In the genomic region with DNA sequence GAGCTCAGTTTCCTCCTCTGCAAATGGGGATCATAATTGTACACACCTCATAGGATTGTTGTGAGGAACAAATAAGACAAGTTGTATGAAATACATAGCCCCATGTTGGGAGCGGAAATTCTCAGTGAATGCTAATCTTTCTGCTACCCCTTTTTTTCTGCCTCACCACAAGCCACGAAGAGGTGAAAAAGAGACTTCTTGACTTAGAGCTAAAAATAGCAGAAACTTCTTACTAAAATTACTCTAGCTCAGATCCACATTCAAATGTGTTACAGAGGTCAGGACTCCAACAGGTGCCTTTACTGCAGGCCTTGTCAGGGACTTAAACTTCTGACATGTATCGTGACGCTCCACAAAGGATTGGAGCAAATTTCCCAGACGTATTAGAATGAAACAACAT, we compare ENCODE assay signal across 31 cellular contexts.
A peak's percentile ranks its signal among the peaks of the same experiment; 100 is the strongest.
DNase-seq lines count a peak whose midpoint lies in the region; ATAC-seq, FAIRE-seq and TF ChIP-seq lines count a peak whose summit lies in the region.
"Had no signal": no experiment of that assay in that cellular context is flagged by ENCODE, and none has a peak within 500 bp of the region (broad histone marks: within the 10 kb centered on the region; RNA-seq: fewer than 3 reads in every experiment).

No MANE protein-coding gene starts in this region.

- H3K27me3 Mint-ChIP-seq in activated naive CD8-positive, alpha-beta T cell treated with anti-CD3 and anti-CD28 coated beads for 36 hours: no peaks in the 10 kb centered on the region
- H3K27me3 Mint-ChIP-seq: effector memory CD8-positive, alpha-beta T cell had no signal

- peak overlapping the region; percentile 37 for H3K4me2 ChIP-seq in BLaER1
- H3K4me2 ChIP-seq: PC-9 had no signal

- H3K36me3 ChIP-seq in BLaER1: peaks cover 44% of the 10 kb centered on the region
- H3K36me3 ChIP-seq: BE2C, colonic mucosa, HAP-1 had no signal

- peak overlapping the region; percentile 77 for H3K27ac Mint-ChIP-seq in activated naive CD8-positive, alpha-beta T cell treated with anti-CD3 and anti-CD28 coated beads for 36 hours
- H3K27ac Mint-ChIP-seq: mesothelial cell of epicardium, nephron had no signal

- H3K9me3 Mint-ChIP-seq in activated naive CD8-positive, alpha-beta T cell treated with anti-CD3 and anti-CD28 coated beads for 36 hours: no peaks in the 10 kb centered on the region
- H3K9me3 Mint-ChIP-seq: effector memory CD8-positive, alpha-beta T cell; mesothelial cell of epicardium; nephron had no signal

- FAIRE-seq in GM12891 (lab: Jason Lieb, UNC): no peak
- FAIRE-seq: G401.6, keratinocyte had no signal

- TF ChIP-seq POLR2A in GM12891 (IDR thresholded peaks at IDR 0.05; ENCODE audit: low read depth, low read length): no peak

- peaks cover 20% of the 10 kb centered on the region for H3K36me3 Mint-ChIP-seq in activated naive CD8-positive, alpha-beta T cell treated with anti-CD3 and anti-CD28 coated beads for 36 hours

- peak; percentile 60 for ATAC-seq in HG02678 (IDR thresholded peaks at IDR 0.05; ENCODE audit: unreplicated experiment)
- ATAC-seq: effector memory CD8-positive, alpha-beta T cell had no signal

- H3K4me1 ChIP-seq in BLaER1: peaks cover 42% of the 10 kb centered on the region
- H3K4me1 ChIP-seq: colonic mucosa, HAP-1, tibial artery had no signal

- H3K4me3 ChIP-seq in BLaER1: no peak overlapping the region
- H3K4me3 ChIP-seq: colonic mucosa, HAP-1, PC-9, tibial artery had no signal

- peaks cover 21% of the 10 kb centered on the region for H3K4me1 Mint-ChIP-seq in activated naive CD8-positive, alpha-beta T cell treated with anti-CD3 and anti-CD28 coated beads for 36 hours

- H4K20me1 ChIP-seq in BLaER1: peaks cover 11% of the 10 kb centered on the region; the same call in 1 of the 2 replicates

- no peak overlapping the region for H3K9ac ChIP-seq in BLaER1

- no peaks in the 10 kb centered on the region for H3K27me3 ChIP-seq in BLaER1
- H3K27me3 ChIP-seq: BE2C, colonic mucosa, tibial artery had no signal

- no peaks in the 10 kb centered on the region for H3K9me3 ChIP-seq in BLaER1
- H3K9me3 ChIP-seq: BE2C, colonic mucosa, HAP-1, tibial artery had no signal

- no peak overlapping the region for H3K4me3 Mint-ChIP-seq in activated naive CD8-positive, alpha-beta T cell treated with anti-CD3 and anti-CD28 coated beads for 36 hours
- H3K4me3 Mint-ChIP-seq: effector memory CD8-positive, alpha-beta T cell; mesothelial cell of epicardium; nephron had no signal

- DNase-seq in GM12891 (ENCODE audit: insufficient read length, low spot score) (peak; percentile 30), NCI-H146 treated with DMSO at 0.1 percent for 48 hours (lab: John Stamatoyannopoulos, UW; ENCODE audit: unreplicated experiment) (no peak), KG1 (lab: John Stamatoyannopoulos, UW) (no peak), middle frontal gyrus (ENCODE audit: extremely low spot score, low spot score) (no peak)
- DNase-seq in activated naive CD8-positive, alpha-beta T cell treated with anti-CD3 and anti-CD28 coated beads for 36 hours: no peak
- DNase-seq: ACHN; activated CD4-positive, alpha-beta T cell treated with anti-CD3 and anti-CD28 coated beads for 4 hours; activated naive CD4-positive, alpha-beta T cell treated with Interleukin-2 at 50 U/mL for 16 hours; activated T-cell treated with anti-CD3 and anti-CD28 coated beads, Interleukin-2, amount 50 U/mL, for 48 hours; aorta; BE2C; colonic mucosa; COR-L47; DMS53; effector memory CD8-positive, alpha-beta T cell; erythroblast; KBM-7; NCI-H1694 treated with DMSO at 0.1 percent for 48 hours; NCI-H2171 treated with DMSO at 0.1 percent for 48 hours; NCI-H510A treated with DMSO at 0.1 percent for 48 hours; NK-92 treated with Interleukin-12 subunit alpha and Interleukin-12 subunit beta, amount 100 ng/mL, for 24 hours; PC-9; SHP77; tibial artery had no signal

- H3K27ac ChIP-seq in BLaER1: no peak overlapping the region
- H3K27ac ChIP-seq: colonic mucosa, PC-9, tibial artery had no signal

TF ChIP-seq in GM12891, 5 proteins besides CTCF, POLR2A, EP300 and RAD21:
- no peak for TF ChIP-seq PAX5 (IDR thresholded peaks at IDR 0.05; ENCODE audit: insufficient read depth, low read length, severe bottlenecking)
- TF ChIP-seq POU2F2 (IDR thresholded peaks at IDR 0.05; ENCODE audit: low read depth, low read length): no peak
- no peak for TF ChIP-seq SPI1 (IDR thresholded peaks at IDR 0.05; ENCODE audit: low read depth, low read length)
- TF ChIP-seq TAF1 (IDR thresholded peaks at IDR 0.05; ENCODE audit: low read depth, low read length): no peak
- TF ChIP-seq POLR2AphosphoS5 (IDR thresholded peaks at IDR 0.05; ENCODE audit: low read depth, low read length): no peak
